8 cellular contexts compared by ENCODE assay signal in the genomic region with DNA sequence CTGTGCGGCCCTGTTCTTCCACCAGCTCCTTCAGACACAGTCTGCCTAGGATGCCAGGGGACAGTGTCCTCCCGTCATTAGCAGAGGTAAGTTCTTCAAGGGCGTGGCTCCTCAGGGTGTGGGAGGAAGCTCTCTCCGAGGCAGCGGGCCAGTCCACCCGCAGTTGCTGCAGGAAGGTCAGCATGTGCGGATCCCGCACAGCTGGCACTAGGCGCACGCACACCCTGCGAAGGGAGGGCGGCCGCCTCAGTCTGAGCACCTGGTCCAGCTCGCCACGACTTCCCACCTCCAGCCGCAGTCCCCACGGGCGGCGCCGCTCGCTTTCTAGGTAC. TPM values are rescaled to one million over a fixed set of nuclear protein-coding genes. Genes with fewer than 3 reads are reported as not detected.
DNase-seq lines count a peak whose midpoint lies in the region; ATAC-seq and TF ChIP-seq lines count a peak whose summit lies in the region.

No MANE protein-coding gene starts in this region.

- H3K9me3 ChIP-seq in iPS-15b (ENCODE audit: control insufficient read depth, insufficient read depth, low read length), result no peaks in the 10 kb centered on the region
- H3K9me3 ChIP-seq in subcutaneous abdominal adipose tissue (ENCODE audit: control insufficient read depth in 5 of 5, low read length in 5 of 5), result no peaks in the 10 kb centered on the region

- H3K4me3 ChIP-seq in iPS-15b (ENCODE audit: low read depth, low read length), result peak overlapping the region; percentile 77
- H3K4me3 ChIP-seq in subcutaneous abdominal adipose tissue (ENCODE audit: low read depth in 1 of 5, low read length in 5 of 5), result peak overlapping the region; percentile 41 to 89 (median 83)

- peak overlapping the region; percentile 83 for H3K27ac Mint-ChIP-seq in activated CD4-positive, alpha-beta T cell treated with anti-CD3 and anti-CD28 coated beads, Interleukin-2, amount 10 ng/mL, durations not matched to agents 7 days and 5 days

- intact Hi-C loops in posterior cingulate gyrus (cut with DNase I), result no loop called here

- no peaks in the 10 kb centered on the region for H3K27me3 Mint-ChIP-seq in activated CD4-positive, alpha-beta T cell treated with anti-CD3 and anti-CD28 coated beads, Interleukin-2, amount 10 ng/mL, durations not matched to agents 7 days and 5 days

- no peaks in the 10 kb centered on the region for H3K27me3 ChIP-seq in iPS-15b (ENCODE audit: control insufficient read depth, insufficient read depth, low read length)
- H3K27me3 ChIP-seq in subcutaneous abdominal adipose tissue (ENCODE audit: control insufficient read depth in 5 of 5, insufficient read depth in 4 of 5, low read length in 5 of 5), result no peaks in the 10 kb centered on the region

- peaks cover 36% of the 10 kb centered on the region for H3K4me1 Mint-ChIP-seq in activated CD4-positive, alpha-beta T cell treated with anti-CD3 and anti-CD28 coated beads, Interleukin-2, amount 10 ng/mL, durations not matched to agents 7 days and 5 days

- no peak for DNase-seq in activated CD4-positive, alpha-beta T cell treated with anti-CD3 and anti-CD28 coated beads, Interleukin-2, amount 10 ng/mL, durations not matched to agents 7 days and 5 days
- DNase-seq in activated CD4-positive, alpha-beta T cell treated with anti-CD3 and anti-CD28 coated beads for 1 hour, result no peak
- no peak for DNase-seq in DMS53 treated with DMSO at 0.1 percent for 48 hours (lab: John Stamatoyannopoulos, UW; ENCODE audit: unreplicated experiment)
- no peak for DNase-seq in posterior cingulate gyrus

- ATAC-seq in GM21737 (IDR thresholded peaks at IDR 0.05; ENCODE audit: unreplicated experiment), result no peak

- H3K27ac ChIP-seq in VCaP (peak overlapping the region; percentile 99), subcutaneous abdominal adipose tissue (ENCODE audit: low read depth, low read length) (no peak overlapping the region)

- peak overlapping the region; percentile 54 for H3K9ac ChIP-seq in iPS-15b (ENCODE audit: low read depth, low read length)
- peak overlapping the region in 4 of 5 donors; percentile 40 to 76 (median 53) for H3K9ac ChIP-seq in subcutaneous abdominal adipose tissue (ENCODE audit: low read length in 5 of 5)

- H3K36me3 ChIP-seq in iPS-15b (ENCODE audit: control insufficient read depth, insufficient read depth, low read length), result peaks cover 19% of the 10 kb centered on the region
- H3K36me3 ChIP-seq in subcutaneous abdominal adipose tissue (ENCODE audit: control insufficient read depth in 5 of 5, insufficient read depth in 5 of 5, low read length in 5 of 5), result peaks cover 0 to 44% (median 39%) of the 10 kb centered on the region in 5 donors

- peaks cover 21% of the 10 kb centered on the region for H3K36me3 Mint-ChIP-seq in activated CD4-positive, alpha-beta T cell treated with anti-CD3 and anti-CD28 coated beads, Interleukin-2, amount 10 ng/mL, durations not matched to agents 7 days and 5 days (ENCODE audit: low read depth)

- H3K4me3 Mint-ChIP-seq in activated CD4-positive, alpha-beta T cell treated with anti-CD3 and anti-CD28 coated beads, Interleukin-2, amount 10 ng/mL, durations not matched to agents 7 days and 5 days, result peak overlapping the region; percentile 87

- peaks cover 11% of the 10 kb centered on the region for H3K4me1 ChIP-seq in iPS-15b (ENCODE audit: control insufficient read depth, insufficient read depth, low read length)
- peaks cover 5 to 51% (median 42%) of the 10 kb centered on the region in 5 donors for H3K4me1 ChIP-seq in subcutaneous abdominal adipose tissue (ENCODE audit: control insufficient read depth in 5 of 5, insufficient read depth in 5 of 5, low read length in 5 of 5)

- CTCF ChIA-PET in activated CD4-positive, alpha-beta T cell treated with anti-CD3 and anti-CD28 coated beads, Interleukin-2, amount 10 ng/mL, durations not matched to agents 7 days and 5 days (lab: Charles Lee), result interaction anchor here (0.6 to 9.3 kb wide), 3 partner anchors 10 to 326 kb away, joined by 3 to 100 read pairs (median 8); partner anchors contain the start of gene WDR6

- POLR2A ChIA-PET in activated CD4-positive, alpha-beta T cell treated with anti-CD3 and anti-CD28 coated beads, Interleukin-2, amount 10 ng/mL, durations not matched to agents 7 days and 5 days (lab: Charles Lee), result interaction anchor here (1.0 to 1.1 kb wide), 3 partner anchors 10 to 29 kb away, joined by 3 to 4 read pairs (median 4); partner anchors contain the start of gene WDR6

- H3K9me3 Mint-ChIP-seq in activated CD4-positive, alpha-beta T cell treated with anti-CD3 and anti-CD28 coated beads, Interleukin-2, amount 10 ng/mL, durations not matched to agents 7 days and 5 days, result no peaks in the 10 kb centered on the region

- TF ChIP-seq CTCF in VCaP (conservative IDR thresholded peaks at IDR 0.05), result no peak

RNA-seq across cellular contexts. Expression of gene DALRD3, which starts 0.8 kb away (rescaled TPM):
- 10 to 100 TPM; 20.7 to 22.0 TPM for total RNA-seq in activated CD4-positive, alpha-beta T cell treated with anti-CD3 and anti-CD28 coated beads, Interleukin-2, amount 10 ng/mL, durations not matched to agents 7 days and 5 days

RNA-seq across cellular contexts. Expression of gene NDUFAF3, which starts 4.3 kb away (rescaled TPM):
- total RNA-seq in activated CD4-positive, alpha-beta T cell treated with anti-CD3 and anti-CD28 coated beads, Interleukin-2, amount 10 ng/mL, durations not matched to agents 7 days and 5 days, result 10 to 100 TPM; 84.5 to 93.2 TPM

RNA-seq across cellular contexts. Expression of gene WDR6, which starts 10.4 kb away (rescaled TPM):
- total RNA-seq in activated CD4-positive, alpha-beta T cell treated with anti-CD3 and anti-CD28 coated beads, Interleukin-2, amount 10 ng/mL, durations not matched to agents 7 days and 5 days, result 100 to 1,000 TPM; 144 to 157 TPM

RNA-seq across cellular contexts. Expression of gene IMPDH2, which starts 11.6 kb away (rescaled TPM):
- 100 to 1,000 TPM; 152 to 159 TPM for total RNA-seq in activated CD4-positive, alpha-beta T cell treated with anti-CD3 and anti-CD28 coated beads, Interleukin-2, amount 10 ng/mL, durations not matched to agents 7 days and 5 days

RNA-seq across cellular contexts. Expression of gene P4HTM, which starts 27.6 kb away (rescaled TPM):
- 10 to 100 TPM; 45.3 to 47.6 TPM for total RNA-seq in activated CD4-positive, alpha-beta T cell treated with anti-CD3 and anti-CD28 coated beads, Interleukin-2, amount 10 ng/mL, durations not matched to agents 7 days and 5 days
